In the genomic region with DNA sequence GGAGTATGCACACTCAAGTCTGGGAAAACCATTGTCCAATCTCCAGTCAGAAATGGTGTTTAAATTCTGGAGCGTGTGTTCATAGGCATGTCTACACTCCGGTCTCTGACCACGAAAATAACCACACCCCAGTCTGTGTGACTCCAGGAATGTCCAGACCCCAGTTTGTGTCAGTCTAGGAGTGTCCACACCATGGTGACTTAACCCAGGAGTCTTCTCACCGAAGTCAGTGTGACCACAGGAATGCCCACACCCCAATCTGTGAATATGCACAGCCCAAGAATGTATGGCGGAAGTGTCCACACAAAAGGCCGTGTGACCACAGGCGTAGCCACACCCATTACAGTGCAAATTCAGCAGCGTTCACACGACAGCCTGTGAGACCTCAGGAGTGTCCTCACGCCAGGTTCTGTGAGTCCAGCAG, we compare ENCODE assay signal across 1 cellular context.
A peak's percentile ranks its signal among the peaks of the same experiment; 100 is the strongest.
TF ChIP-seq lines count a peak whose summit lies in the region.

No MANE protein-coding gene starts in this region.

TF ChIP-seq in K562, 482 proteins besides CTCF, POLR2A, EP300 and RAD21 (continues in another document):
- TF ChIP-seq, protein P1, sequence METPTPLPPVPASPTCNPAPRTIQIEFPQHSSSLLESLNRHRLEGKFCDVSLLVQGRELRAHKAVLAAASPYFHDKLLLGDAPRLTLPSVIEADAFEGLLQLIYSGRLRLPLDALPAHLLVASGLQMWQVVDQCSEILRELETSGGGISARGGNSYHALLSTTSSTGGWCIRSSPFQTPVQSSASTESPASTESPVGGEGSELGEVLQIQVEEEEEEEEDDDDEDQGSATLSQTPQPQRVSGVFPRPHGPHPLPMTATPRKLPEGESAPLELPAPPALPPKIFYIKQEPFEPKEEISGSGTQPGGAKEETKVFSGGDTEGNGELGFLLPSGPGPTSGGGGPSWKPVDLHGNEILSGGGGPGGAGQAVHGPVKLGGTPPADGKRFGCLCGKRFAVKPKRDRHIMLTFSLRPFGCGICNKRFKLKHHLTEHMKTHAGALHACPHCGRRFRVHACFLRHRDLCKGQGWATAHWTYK (CRISPR knock-in tag; IDR thresholded peaks at IDR 0.05): peak; percentile 59; the same call in 1 of the 2 replicates
- TF ChIP-seq, protein P2, sequence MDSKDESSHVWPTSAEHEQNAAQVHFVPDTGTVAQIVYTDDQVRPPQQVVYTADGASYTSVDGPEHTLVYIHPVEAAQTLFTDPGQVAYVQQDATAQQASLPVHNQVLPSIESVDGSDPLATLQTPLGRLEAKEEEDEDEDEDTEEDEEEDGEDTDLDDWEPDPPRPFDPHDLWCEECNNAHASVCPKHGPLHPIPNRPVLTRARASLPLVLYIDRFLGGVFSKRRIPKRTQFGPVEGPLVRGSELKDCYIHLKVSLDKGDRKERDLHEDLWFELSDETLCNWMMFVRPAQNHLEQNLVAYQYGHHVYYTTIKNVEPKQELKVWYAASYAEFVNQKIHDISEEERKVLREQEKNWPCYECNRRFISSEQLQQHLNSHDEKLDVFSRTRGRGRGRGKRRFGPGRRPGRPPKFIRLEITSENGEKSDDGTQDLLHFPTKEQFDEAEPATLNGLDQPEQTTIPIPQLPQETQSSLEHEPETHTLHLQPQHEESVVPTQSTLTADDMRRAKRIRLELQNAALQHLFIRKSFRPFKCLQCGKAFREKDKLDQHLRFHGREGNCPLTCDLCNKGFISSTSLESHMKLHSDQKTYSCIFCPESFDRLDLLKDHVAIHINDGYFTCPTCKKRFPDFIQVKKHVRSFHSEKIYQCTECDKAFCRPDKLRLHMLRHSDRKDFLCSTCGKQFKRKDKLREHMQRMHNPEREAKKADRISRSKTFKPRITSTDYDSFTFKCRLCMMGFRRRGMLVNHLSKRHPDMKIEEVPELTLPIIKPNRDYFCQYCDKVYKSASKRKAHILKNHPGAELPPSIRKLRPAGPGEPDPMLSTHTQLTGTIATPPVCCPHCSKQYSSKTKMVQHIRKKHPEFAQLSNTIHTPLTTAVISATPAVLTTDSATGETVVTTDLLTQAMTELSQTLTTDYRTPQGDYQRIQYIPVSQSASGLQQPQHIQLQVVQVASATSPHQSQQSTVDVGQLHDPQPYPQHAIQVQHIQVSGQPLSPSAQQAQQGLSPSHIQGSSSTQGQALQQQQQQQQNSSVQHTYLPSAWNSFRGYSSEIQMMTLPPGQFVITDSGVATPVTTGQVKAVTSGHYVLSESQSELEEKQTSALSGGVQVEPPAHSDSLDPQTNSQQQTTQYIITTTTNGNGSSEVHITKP (IDR thresholded peaks at IDR 0.05; ENCODE audit: partially characterized antibody): peak; percentile 6
- peak; percentile 46; the same call in 1 of the 2 replicates for TF ChIP-seq ETV1 (tag; conservative IDR thresholded peaks at IDR 0.05; ENCODE audit: low read depth)
- no peak for TF ChIP-seq JUND (IDR thresholded peaks at IDR 0.05; ENCODE audit: borderline replicate concordance, low read depth, low read length)
- TF ChIP-seq JUND (tag; IDR thresholded peaks at IDR 0.05; ENCODE audit: borderline replicate concordance, low read depth, low read length): peak; percentile 28; the same call in 1 of the 3 replicates
- TF ChIP-seq, protein P3, sequence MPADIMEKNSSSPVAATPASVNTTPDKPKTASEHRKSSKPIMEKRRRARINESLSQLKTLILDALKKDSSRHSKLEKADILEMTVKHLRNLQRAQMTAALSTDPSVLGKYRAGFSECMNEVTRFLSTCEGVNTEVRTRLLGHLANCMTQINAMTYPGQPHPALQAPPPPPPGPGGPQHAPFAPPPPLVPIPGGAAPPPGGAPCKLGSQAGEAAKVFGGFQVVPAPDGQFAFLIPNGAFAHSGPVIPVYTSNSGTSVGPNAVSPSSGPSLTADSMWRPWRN (IDR thresholded peaks at IDR 0.05; ENCODE audit: low read depth): peak; percentile 66
- TF ChIP-seq TCF3 (CRISPR knock-in tag; IDR thresholded peaks at IDR 0.05): peak; percentile 44
- TF ChIP-seq FOXJ2 (tag; IDR thresholded peaks at IDR 0.05): no peak
- TF ChIP-seq, protein P4, sequence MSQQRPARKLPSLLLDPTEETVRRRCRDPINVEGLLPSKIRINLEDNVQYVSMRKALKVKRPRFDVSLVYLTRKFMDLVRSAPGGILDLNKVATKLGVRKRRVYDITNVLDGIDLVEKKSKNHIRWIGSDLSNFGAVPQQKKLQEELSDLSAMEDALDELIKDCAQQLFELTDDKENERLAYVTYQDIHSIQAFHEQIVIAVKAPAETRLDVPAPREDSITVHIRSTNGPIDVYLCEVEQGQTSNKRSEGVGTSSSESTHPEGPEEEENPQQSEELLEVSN (IDR thresholded peaks at IDR 0.05; ENCODE audit: borderline replicate concordance in 1 of 2, extremely low read depth in 1 of 2, insufficient read depth in 1 of 2, insufficient read length in 1 of 2, low read depth in 1 of 2, low read length in 1 of 2, poor library complexity in 1 of 2, severe bottlenecking in 1 of 2): peak in 1 of 2 experiments; percentile 17
- TF ChIP-seq ZEB2 (IDR thresholded peaks at IDR 0.05): no peak
- TF ChIP-seq RUNX1 (IDR thresholded peaks at IDR 0.05; ENCODE audit: low read depth): 0 out of 2 replicates have a peak, but pooled peaks have one; percentile 61
- peak; percentile 38 to 76; a peak in 3 of 4 replicates for TF ChIP-seq KDM1A (IDR thresholded peaks at IDR 0.05)
- peak in 1 of 2 experiments; percentile 35; a peak in 1 of 4 replicates for TF ChIP-seq FOXK2 (conservative IDR thresholded peaks at IDR 0.05 in 1 of 2, IDR thresholded peaks at IDR 0.05 in 1 of 2; ENCODE audit: low read depth in 2 of 2)
- TF ChIP-seq FOSL1 (tag; conservative IDR thresholded peaks at IDR 0.05): peak; percentile 39
- TF ChIP-seq, protein P5, sequence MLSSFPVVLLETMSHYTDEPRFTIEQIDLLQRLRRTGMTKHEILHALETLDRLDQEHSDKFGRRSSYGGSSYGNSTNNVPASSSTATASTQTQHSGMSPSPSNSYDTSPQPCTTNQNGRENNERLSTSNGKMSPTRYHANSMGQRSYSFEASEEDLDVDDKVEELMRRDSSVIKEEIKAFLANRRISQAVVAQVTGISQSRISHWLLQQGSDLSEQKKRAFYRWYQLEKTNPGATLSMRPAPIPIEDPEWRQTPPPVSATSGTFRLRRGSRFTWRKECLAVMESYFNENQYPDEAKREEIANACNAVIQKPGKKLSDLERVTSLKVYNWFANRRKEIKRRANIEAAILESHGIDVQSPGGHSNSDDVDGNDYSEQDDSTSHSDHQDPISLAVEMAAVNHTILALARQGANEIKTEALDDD (IDR thresholded peaks at IDR 0.05): peak; percentile 43; the same call in 1 of the 2 replicates
- TF ChIP-seq, protein P6, sequence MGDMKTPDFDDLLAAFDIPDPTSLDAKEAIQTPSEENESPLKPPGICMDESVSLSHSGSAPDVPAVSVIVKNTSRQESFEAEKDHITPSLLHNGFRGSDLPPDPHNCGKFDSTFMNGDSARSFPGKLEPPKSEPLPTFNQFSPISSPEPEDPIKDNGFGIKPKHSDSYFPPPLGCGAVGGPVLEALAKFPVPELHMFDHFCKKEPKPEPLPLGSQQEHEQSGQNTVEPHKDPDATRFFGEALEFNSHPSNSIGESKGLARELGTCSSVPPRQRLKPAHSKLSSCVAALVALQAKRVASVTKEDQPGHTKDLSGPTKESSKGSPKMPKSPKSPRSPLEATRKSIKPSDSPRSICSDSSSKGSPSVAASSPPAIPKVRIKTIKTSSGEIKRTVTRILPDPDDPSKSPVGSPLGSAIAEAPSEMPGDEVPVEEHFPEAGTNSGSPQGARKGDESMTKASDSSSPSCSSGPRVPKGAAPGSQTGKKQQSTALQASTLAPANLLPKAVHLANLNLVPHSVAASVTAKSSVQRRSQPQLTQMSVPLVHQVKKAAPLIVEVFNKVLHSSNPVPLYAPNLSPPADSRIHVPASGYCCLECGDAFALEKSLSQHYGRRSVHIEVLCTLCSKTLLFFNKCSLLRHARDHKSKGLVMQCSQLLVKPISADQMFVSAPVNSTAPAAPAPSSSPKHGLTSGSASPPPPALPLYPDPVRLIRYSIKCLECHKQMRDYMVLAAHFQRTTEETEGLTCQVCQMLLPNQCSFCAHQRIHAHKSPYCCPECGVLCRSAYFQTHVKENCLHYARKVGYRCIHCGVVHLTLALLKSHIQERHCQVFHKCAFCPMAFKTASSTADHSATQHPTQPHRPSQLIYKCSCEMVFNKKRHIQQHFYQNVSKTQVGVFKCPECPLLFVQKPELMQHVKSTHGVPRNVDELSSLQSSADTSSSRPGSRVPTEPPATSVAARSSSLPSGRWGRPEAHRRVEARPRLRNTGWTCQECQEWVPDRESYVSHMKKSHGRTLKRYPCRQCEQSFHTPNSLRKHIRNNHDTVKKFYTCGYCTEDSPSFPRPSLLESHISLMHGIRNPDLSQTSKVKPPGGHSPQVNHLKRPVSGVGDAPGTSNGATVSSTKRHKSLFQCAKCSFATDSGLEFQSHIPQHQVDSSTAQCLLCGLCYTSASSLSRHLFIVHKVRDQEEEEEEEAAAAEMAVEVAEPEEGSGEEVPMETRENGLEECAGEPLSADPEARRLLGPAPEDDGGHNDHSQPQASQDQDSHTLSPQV (IDR thresholded peaks at IDR 0.05): 0 out of 2 replicates have a peak, but pooled peaks have one; percentile 18
- TF ChIP-seq DNMT1 (IDR thresholded peaks at IDR 0.05): no peak
- TF ChIP-seq, protein P7, sequence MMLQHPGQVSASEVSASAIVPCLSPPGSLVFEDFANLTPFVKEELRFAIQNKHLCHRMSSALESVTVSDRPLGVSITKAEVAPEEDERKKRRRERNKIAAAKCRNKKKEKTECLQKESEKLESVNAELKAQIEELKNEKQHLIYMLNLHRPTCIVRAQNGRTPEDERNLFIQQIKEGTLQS (IDR thresholded peaks at IDR 0.05): peak; percentile 31; the same call in 1 of the 2 replicates
- TF ChIP-seq, protein P7 (CRISPR knock-in tag; conservative IDR thresholded peaks at IDR 0.05): no peak
- no peak for TF ChIP-seq POLR3G (IDR thresholded peaks at IDR 0.05; ENCODE audit: extremely low read depth, insufficient read length, insufficient replicate concordance)
- TF ChIP-seq TAF7 (tag; IDR thresholded peaks at IDR 0.05): no peak
- TF ChIP-seq GTF2F1 (IDR thresholded peaks at IDR 0.05; ENCODE audit: low read depth, low read length): no peak
- TF ChIP-seq TEAD1 (CRISPR knock-in tag; IDR thresholded peaks at IDR 0.05): peak; percentile 92 to 99
- no peak for TF ChIP-seq POU5F1 (IDR thresholded peaks at IDR 0.05; ENCODE audit: borderline replicate concordance, low read depth, low read length, partially characterized antibody)
- 0 out of 2 replicates have a peak, but pooled peaks have one; percentile 19 for TF ChIP-seq TAL1 (IDR thresholded peaks at IDR 0.05)
- TF ChIP-seq L3MBTL2 (IDR thresholded peaks at IDR 0.05): no peak; the same call in 1 of the 2 replicates
- no peak for TF ChIP-seq FOXA1 (IDR thresholded peaks at IDR 0.05; ENCODE audit: borderline replicate concordance)
- no peak for TF ChIP-seq THRAP3 (IDR thresholded peaks at IDR 0.05; ENCODE audit: borderline replicate concordance)
- no peak for TF ChIP-seq FOS (IDR thresholded peaks at IDR 0.05; ENCODE audit: extremely low read depth, insufficient read length)
- peak in 1 of 2 experiments; percentile 12; a peak in 1 of 4 replicates for TF ChIP-seq TBL1XR1 (IDR thresholded peaks at IDR 0.05; ENCODE audit: low read length in 2 of 2)
- TF ChIP-seq KLF1 (tag; IDR thresholded peaks at IDR 0.05): peak; percentile 82; the same call in 1 of the 2 replicates
- TF ChIP-seq, protein P8, sequence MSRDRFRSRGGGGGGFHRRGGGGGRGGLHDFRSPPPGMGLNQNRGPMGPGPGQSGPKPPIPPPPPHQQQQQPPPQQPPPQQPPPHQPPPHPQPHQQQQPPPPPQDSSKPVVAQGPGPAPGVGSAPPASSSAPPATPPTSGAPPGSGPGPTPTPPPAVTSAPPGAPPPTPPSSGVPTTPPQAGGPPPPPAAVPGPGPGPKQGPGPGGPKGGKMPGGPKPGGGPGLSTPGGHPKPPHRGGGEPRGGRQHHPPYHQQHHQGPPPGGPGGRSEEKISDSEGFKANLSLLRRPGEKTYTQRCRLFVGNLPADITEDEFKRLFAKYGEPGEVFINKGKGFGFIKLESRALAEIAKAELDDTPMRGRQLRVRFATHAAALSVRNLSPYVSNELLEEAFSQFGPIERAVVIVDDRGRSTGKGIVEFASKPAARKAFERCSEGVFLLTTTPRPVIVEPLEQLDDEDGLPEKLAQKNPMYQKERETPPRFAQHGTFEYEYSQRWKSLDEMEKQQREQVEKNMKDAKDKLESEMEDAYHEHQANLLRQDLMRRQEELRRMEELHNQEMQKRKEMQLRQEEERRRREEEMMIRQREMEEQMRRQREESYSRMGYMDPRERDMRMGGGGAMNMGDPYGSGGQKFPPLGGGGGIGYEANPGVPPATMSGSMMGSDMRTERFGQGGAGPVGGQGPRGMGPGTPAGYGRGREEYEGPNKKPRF (IDR thresholded peaks at IDR 0.05; ENCODE audit: low read depth, low read length): no peak
- peak; percentile 31 for TF ChIP-seq HDAC3 (IDR thresholded peaks at IDR 0.05; ENCODE audit: borderline replicate concordance, partially characterized antibody)
- TF ChIP-seq NR1H2 (CRISPR knock-in tag; IDR thresholded peaks at IDR 0.05): no peak
- TF ChIP-seq TEAD4 (IDR thresholded peaks at IDR 0.05; ENCODE audit: low read length): peak; percentile 88
- TF ChIP-seq TEAD4 (CRISPR knock-in tag; IDR thresholded peaks at IDR 0.05; ENCODE audit: borderline replicate concordance): peak; percentile 91
- TF ChIP-seq TOE1 (IDR thresholded peaks at IDR 0.05; ENCODE audit: borderline replicate concordance): no peak
- no peak for TF ChIP-seq TOE1 (CRISPR knock-in tag; IDR thresholded peaks at IDR 0.05; ENCODE audit: borderline replicate concordance, low read depth)
- TF ChIP-seq CREM (IDR thresholded peaks at IDR 0.05; ENCODE audit: low read depth): 0 out of 2 replicates have a peak, but pooled peaks have one; percentile 53
- TF ChIP-seq SMAD4 (CRISPR knock-in tag; conservative IDR thresholded peaks at IDR 0.05): peak; percentile 67
- peak; percentile 74; the same call in 1 of the 2 replicates for TF ChIP-seq SOX6 (IDR thresholded peaks at IDR 0.05)
- TF ChIP-seq ATF1 (CRISPR knock-in tag; IDR thresholded peaks at IDR 0.05): no peak
- 0 out of 2 replicates have a peak, but pooled peaks have one; percentile 18 for TF ChIP-seq ATF1 (tag; IDR thresholded peaks at IDR 0.05)
- TF ChIP-seq MYC (IDR thresholded peaks at IDR 0.05; ENCODE audit: low read depth, low read length): 0 out of 2 replicates have a peak, but pooled peaks have one; percentile 17
- no peak for TF ChIP-seq MYC (CRISPR knock-in tag; IDR thresholded peaks at IDR 0.05; ENCODE audit: borderline replicate concordance, low read depth)
- TF ChIP-seq, protein P9, sequence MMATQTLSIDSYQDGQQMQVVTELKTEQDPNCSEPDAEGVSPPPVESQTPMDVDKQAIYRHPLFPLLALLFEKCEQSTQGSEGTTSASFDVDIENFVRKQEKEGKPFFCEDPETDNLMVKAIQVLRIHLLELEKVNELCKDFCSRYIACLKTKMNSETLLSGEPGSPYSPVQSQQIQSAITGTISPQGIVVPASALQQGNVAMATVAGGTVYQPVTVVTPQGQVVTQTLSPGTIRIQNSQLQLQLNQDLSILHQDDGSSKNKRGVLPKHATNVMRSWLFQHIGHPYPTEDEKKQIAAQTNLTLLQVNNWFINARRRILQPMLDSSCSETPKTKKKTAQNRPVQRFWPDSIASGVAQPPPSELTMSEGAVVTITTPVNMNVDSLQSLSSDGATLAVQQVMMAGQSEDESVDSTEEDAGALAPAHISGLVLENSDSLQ (IDR thresholded peaks at IDR 0.05): peak; percentile 33; the same call in 1 of the 2 replicates
